1 cellular context compared by ENCODE assay signal in the genomic region with DNA sequence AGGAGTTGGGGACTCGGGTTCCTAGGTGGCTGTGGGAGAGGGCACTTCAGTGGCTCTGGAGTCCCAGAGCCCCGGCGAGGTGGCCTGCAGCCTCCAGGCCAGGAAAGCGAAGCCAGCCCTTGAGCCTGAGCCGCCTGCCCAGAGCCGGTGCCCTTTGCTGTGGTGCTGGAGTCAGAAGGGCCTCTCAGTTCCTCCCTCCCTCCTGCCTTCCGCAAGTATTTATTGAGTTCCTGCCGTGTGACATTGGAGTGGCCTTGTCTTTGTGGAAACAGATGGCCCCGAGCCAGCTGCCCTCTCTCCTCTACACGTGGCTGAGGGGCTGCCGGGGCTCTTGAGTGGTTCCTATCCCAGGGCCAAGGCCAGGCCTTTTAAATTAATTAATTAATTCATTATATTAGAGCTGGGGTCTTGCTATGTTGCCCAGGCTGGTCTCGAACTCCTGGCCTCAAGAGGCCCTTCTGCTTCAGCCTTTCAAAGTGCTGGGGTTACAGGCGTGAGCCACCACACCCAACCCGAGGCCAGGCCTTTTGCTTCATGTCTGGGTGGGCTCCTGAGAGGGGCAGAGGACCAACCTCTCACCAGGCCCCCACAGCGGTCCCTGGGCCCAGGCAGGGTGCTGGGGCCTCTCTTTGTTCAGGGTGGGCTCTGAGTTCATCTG.
A peak's percentile ranks its signal among the peaks of the same experiment; 100 is the strongest.
TF ChIP-seq lines count a peak whose summit lies in the region.

No MANE protein-coding gene starts in this region.

TF ChIP-seq in K562, 482 proteins besides CTCF, POLR2A, EP300 and RAD21:
- TF ChIP-seq ZNF121 (CRISPR knock-in tag; conservative IDR thresholded peaks at IDR 0.05) (peak; percentile 27), TAL1 (IDR thresholded peaks at IDR 0.05) (no peak), LEF1 (IDR thresholded peaks at IDR 0.05) (no peak)
- TF ChIP-seq, protein P1, sequence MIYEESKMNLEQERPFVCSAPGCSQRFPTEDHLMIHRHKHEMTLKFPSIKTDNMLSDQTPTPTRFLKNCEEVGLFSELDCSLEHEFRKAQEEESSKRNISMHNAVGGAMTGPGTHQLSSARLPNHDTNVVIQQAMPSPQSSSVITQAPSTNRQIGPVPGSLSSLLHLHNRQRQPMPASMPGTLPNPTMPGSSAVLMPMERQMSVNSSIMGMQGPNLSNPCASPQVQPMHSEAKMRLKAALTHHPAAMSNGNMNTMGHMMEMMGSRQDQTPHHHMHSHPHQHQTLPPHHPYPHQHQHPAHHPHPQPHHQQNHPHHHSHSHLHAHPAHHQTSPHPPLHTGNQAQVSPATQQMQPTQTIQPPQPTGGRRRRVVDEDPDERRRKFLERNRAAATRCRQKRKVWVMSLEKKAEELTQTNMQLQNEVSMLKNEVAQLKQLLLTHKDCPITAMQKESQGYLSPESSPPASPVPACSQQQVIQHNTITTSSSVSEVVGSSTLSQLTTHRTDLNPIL (CRISPR knock-in tag; IDR thresholded peaks at IDR 0.05): no peak
